Comparison of ENCODE assay signal across 8 cellular contexts in genomic region chr19:18895038-18895827, GRCh38. TPM values are rescaled to one million over a fixed set of nuclear protein-coding genes. Genes with fewer than 3 reads are reported as not detected.
DNase-seq lines count a peak whose midpoint lies in the region; ATAC-seq and TF ChIP-seq lines count a peak whose summit lies in the region.

No MANE protein-coding gene starts in this region.

- H3K9ac ChIP-seq in parathyroid adenoma, result no peak overlapping the region

- H3K4me1 ChIP-seq in parathyroid adenoma, result peaks cover 2% of the 10 kb centered on the region

- H2AFZ ChIP-seq in parathyroid adenoma, result peak overlapping the region; percentile 77

- H3K79me2 ChIP-seq in parathyroid adenoma, result no peaks in the 10 kb centered on the region

- intact Hi-C loops in Calu3 (cut with micrococcal nuclease; ENCODE audit: unreplicated experiment), result loop anchor here (5.0 kb wide), 1 partner anchor 92 kb away; no protein-coding TSS in a partner anchor

- H3K27me3 Mint-ChIP-seq in Calu3 (ENCODE audit: unreplicated experiment), result no peaks in the 10 kb centered on the region

- H3K4me2 ChIP-seq in parathyroid adenoma (ENCODE audit: low read length), result peak overlapping the region; percentile 72

- BruUV-seq in Calu3 (replicated peaks; lab: Mats Ljungman, UMichigan), result no TSS peak

- peak overlapping the region; percentile 63 for H3K4me3 Mint-ChIP-seq in Calu3 (ENCODE audit: low read depth, unreplicated experiment)

- CTCF ChIA-PET in Calu3 (lab: Charles Lee), result interaction anchor here (1.1 to 1.2 kb wide), 3 partner anchors 20 to 92 kb away, joined by 3 to 4 read pairs (median 3); no protein-coding TSS in a partner anchor

- TF ChIP-seq POLR2A in GM18505 (IDR thresholded peaks at IDR 0.05; ENCODE audit: borderline replicate concordance, extremely low read depth, insufficient read depth, insufficient read length), result no peak

- no peaks in the 10 kb centered on the region for H3K27me3 ChIP-seq in WERI-Rb-1 (ENCODE audit: insufficient read depth, low read depth, severe bottlenecking)
- no peaks in the 10 kb centered on the region for H3K27me3 ChIP-seq in parathyroid adenoma (ENCODE audit: control insufficient read depth, insufficient read depth, low read length)

- H3K36me3 ChIP-seq in WERI-Rb-1 (peaks cover 8% of the 10 kb centered on the region), parathyroid adenoma (ENCODE audit: control insufficient read depth, insufficient read depth, low read length) (no peaks in the 10 kb centered on the region)

- no peak overlapping the region for H3K27ac Mint-ChIP-seq in Calu3 (ENCODE audit: unreplicated experiment)

- TF ChIP-seq CTCF in Calu3 (IDR thresholded peaks at IDR 0.05; ENCODE audit: unreplicated experiment) (peak; percentile 42), WERI-Rb-1 (IDR thresholded peaks at IDR 0.05; ENCODE audit: low read depth, low read length) (peak; percentile 93), parathyroid adenoma (IDR thresholded peaks at IDR 0.05) (no peak)

- H3K27ac ChIP-seq in WERI-Rb-1 (peak overlapping the region; percentile 45), parathyroid adenoma (no peak overlapping the region)

- H3K36me3 Mint-ChIP-seq in Calu3 (ENCODE audit: insufficient read depth, unreplicated experiment), result peaks cover 12% of the 10 kb centered on the region

- H3K9me3 Mint-ChIP-seq in Calu3 (ENCODE audit: low read depth, unreplicated experiment), result no peaks in the 10 kb centered on the region

- no peaks in the 10 kb centered on the region for H3K4me1 Mint-ChIP-seq in Calu3 (ENCODE audit: low read depth, unreplicated experiment)

- DNase-seq in Calu3, result peak; percentile 72
- peak; percentile 100 for DNase-seq in HuH-7.5 (ENCODE audit: low spot score)
- DNase-seq in WERI-Rb-1, result peak; percentile 91
- DNase-seq in germinal center (ENCODE audit: low spot score), result peak; percentile 35

- no peak for ATAC-seq in GM18505 (IDR thresholded peaks at IDR 0.05; ENCODE audit: unreplicated experiment)
- no peak for ATAC-seq in GM19455 (IDR thresholded peaks at IDR 0.05; ENCODE audit: unreplicated experiment)
- no peak for ATAC-seq in HG03521 (IDR thresholded peaks at IDR 0.05; ENCODE audit: unreplicated experiment)

- H3K9me3 ChIP-seq in WERI-Rb-1 (ENCODE audit: severe bottlenecking) (no peaks in the 10 kb centered on the region), parathyroid adenoma (ENCODE audit: control insufficient read depth, low read length) (no peaks in the 10 kb centered on the region)

- H3K4me3 ChIP-seq in WERI-Rb-1 (ENCODE audit: low read depth, low read length), result peak overlapping the region; percentile 61
- peak overlapping the region; percentile 46 for H3K4me3 ChIP-seq in parathyroid adenoma (ENCODE audit: low read depth, low read length)

RNA-seq across cellular contexts. Expression of gene CERS1, which starts 0.7 kb away (rescaled TPM):
- 3.6 and 4.4 TPM in 2 replicates for total RNA-seq in Calu3 (2022)

RNA-seq across cellular contexts. Expression of gene COPE, which starts 24.0 kb away (rescaled TPM):
- 137 and 143 TPM in 2 replicates for total RNA-seq in Calu3 (2022)

RNA-seq across cellular contexts. Expression of gene DDX49, which starts 24.3 kb away (rescaled TPM):
- 34.4 and 37.3 TPM in 2 replicates for total RNA-seq in Calu3 (2022)

RNA-seq across cellular contexts. Expression of gene HOMER3, which starts 45.8 kb away (rescaled TPM):
- total RNA-seq in Calu3 (2022), result 19.0 and 20.2 TPM in 2 replicates

Comparison
In these comparisons a context has a peak if more than half of its experiments do, and no peak if none do; other contexts are left out.
1. DNase-seq: peak in every context shown above with its lines; median percentile 100 in HuH-7.5; 91 in WERI-Rb-1; 72 in Calu3; 35 in germinal center.